35 cellular contexts compared by ENCODE assay signal in genomic region chr6:157710604-157711003, GRCh38.
DNase-seq lines count a peak whose midpoint lies in the region; ATAC-seq and TF ChIP-seq lines count a peak whose summit lies in the region.
"Had no signal": no experiment of that assay in that cellular context is flagged by ENCODE, and none has a peak within 500 bp of the region (broad histone marks: within the 10 kb centered on the region; RNA-seq: fewer than 3 reads in every experiment).

No MANE protein-coding gene starts in this region.

- BruUV-seq in MCF 10A (replicated peaks; lab: Mats Ljungman, UMichigan) (no TSS peak), mammary epithelial cell (replicated peaks; lab: Mats Ljungman, UMichigan) (no TSS peak)

- dilution Hi-C loops in mammary epithelial cell (cut with HindIII; ENCODE audit: low sequenced_read_pairs), result no loop called here

- no peak overlapping the region for H3K4me3 Mint-ChIP-seq in MCF 10A (ENCODE audit: unreplicated experiment)
- H3K4me3 Mint-ChIP-seq in activated T-helper 17 cell treated with anti-CD3 and anti-CD28 coated beads, Interleukin-2, amount 50 U/mL, for 72 hours, result no peak overlapping the region
- H3K4me3 Mint-ChIP-seq in stimulated activated memory B cell treated with anti-CD40 and anti-IgM and Interleukin-4, amounts not matched to agents 10 μg/mL and 1 μg/mL and 100 μg/mL, for 72 hours, result no peak overlapping the region
- H3K4me3 Mint-ChIP-seq: activated CD4-positive, alpha-beta memory T cell treated with anti-CD3 and anti-CD28 coated beads for 36 hours; activated naive CD4-positive, alpha-beta T cell treated with anti-CD3 and anti-CD28 coated beads for 36 hours; activated T-helper 1 cell treated with anti-CD3 and anti-CD28 coated beads, Interleukin-12 subunit alpha, Interleukin-12 subunit beta, Interleukin-2, Interleukin-4 antibody, amounts not matched to agents 30 ng/mL and 10 ng/mL and 1 ng/mL, durations not matched to agents 14 hours and 24 hours and 36 hours; brain; CD4-positive, CD25-positive, alpha-beta regulatory T cell; memory B cell; stimulated activated naive CD8-positive, alpha-beta T cell treated with anti-CD3 and anti-CD28 coated beads, Interleukin-15, Interleukin-2, amounts not matched to agents 100 ng/mL and 50 ng/mL, for 24 hours; T-helper 1 cell treated with Interleukin-12 subunit alpha and Interleukin-12 subunit beta and Interleukin-4 antibody, amounts not matched to agents 30 μg/mL and 1 μg/mL, for 36 hours had no signal

- H3K36me3 Mint-ChIP-seq in MCF 10A (ENCODE audit: insufficient read depth, unreplicated experiment), result no peaks in the 10 kb centered on the region
- H3K36me3 Mint-ChIP-seq in activated T-helper 17 cell treated with anti-CD3 and anti-CD28 coated beads, Interleukin-2, amount 50 U/mL, for 72 hours (ENCODE audit: low read depth), result no peaks in the 10 kb centered on the region
- no peaks in the 10 kb centered on the region for H3K36me3 Mint-ChIP-seq in stimulated activated memory B cell treated with anti-CD40 and anti-IgM and Interleukin-4, amounts not matched to agents 10 μg/mL and 1 μg/mL and 100 μg/mL, for 72 hours
- H3K36me3 Mint-ChIP-seq: activated CD4-positive, alpha-beta memory T cell treated with anti-CD3 and anti-CD28 coated beads for 36 hours; brain; CD4-positive, CD25-positive, alpha-beta regulatory T cell; memory B cell had no signal

- ATAC-seq in activated T-helper 17 cell treated with anti-CD3 and anti-CD28 coated beads, Interleukin-2, amount 50 U/mL, for 72 hours (replicated peaks), result peak; percentile 14
- peak; percentile 12 for ATAC-seq in stimulated activated memory B cell treated with anti-CD40 and anti-IgM and Interleukin-4, amounts not matched to agents 10 μg/mL and 1 μg/mL and 100 μg/mL, for 72 hours
- ATAC-seq in GM18498 (IDR thresholded peaks at IDR 0.05; ENCODE audit: unreplicated experiment) (no peak), HG03159 (IDR thresholded peaks at IDR 0.05; ENCODE audit: unreplicated experiment) (no peak)
- ATAC-seq: A549, HCT116, left lobe of liver had no signal

- POLR2A ChIA-PET in MCF 10A (lab: Yijun Ruan, JAX), result interaction anchor here (0.6 to 1.6 kb wide), 3 partner anchors 28 to 566 kb away, joined by 3 to 4 read pairs (median 3); no protein-coding TSS in a partner anchor

- DNase-seq in MCF 10A (ENCODE audit: unreplicated experiment) (peak; percentile 46), mammary epithelial cell (no peak), fibroblast of the aortic adventitia (ENCODE audit: low read depth) (peak; percentile 19), NCI-H187 treated with DMSO at 0.1 percent for 48 hours (lab: John Stamatoyannopoulos, UW) (no peak)
- DNase-seq: activated CD4-positive, CD25-positive, alpha-beta regulatory T cell treated with anti-CD3 and anti-CD28 coated beads, Interleukin-2, amount 50 U/mL, for 72 hours; activated naive CD4-positive, alpha-beta T cell treated with anti-CD3 and anti-CD28 coated beads for 36 hours; AML-193; Calu3; CD4-positive, CD25-positive, alpha-beta regulatory T cell; dermis blood vessel endothelial cell; DND-41; NCI-H1417 treated with DMSO at 0.1 percent for 48 hours; NCI-H2081 treated with DMSO at 0.1 percent for 48 hours; NCI-H226; NCI-H526 treated with DMSO at 0.1 percent for 48 hours; NK-92 treated with Interleukin-12 subunit alpha and Interleukin-12 subunit beta, amount 100 ng/mL, for 24 hours; ovary; PC-9 had no signal

- no peaks in the 10 kb centered on the region for H3K27me3 ChIP-seq in mammary epithelial cell (ENCODE audit: insufficient read depth, low read length)
- H3K27me3 ChIP-seq: ovary, testis had no signal

- in situ Hi-C loops in mammary epithelial cell (cut with MboI; ENCODE audit: low sequenced_read_pairs in 2 of 2), result no loop called here

- no peaks in the 10 kb centered on the region for H3K79me2 ChIP-seq in mammary epithelial cell (ENCODE audit: insufficient read depth, low read length)

- no peak overlapping the region for H2AFZ ChIP-seq in mammary epithelial cell (ENCODE audit: low read depth, low read length)
- H2AFZ ChIP-seq: PC-9 had no signal

- no peak overlapping the region for H3K9ac ChIP-seq in mammary epithelial cell (ENCODE audit: insufficient read depth, low read length)
- H3K9ac ChIP-seq: KMS-11 had no signal

- CTCF ChIA-PET in MCF 10A (lab: Yijun Ruan, JAX) (no interaction called here), mammary epithelial cell (lab: Charles Lee; ENCODE audit: low non-redundant PET) (no interaction called here)

- WGBS in mammary epithelial cell (ENCODE audit: low coverage, missing lambda C conversion rate), result 70% methylated on average over 7 of the region's 7 CpGs

- no peak overlapping the region for H3K4me3 ChIP-seq in mammary epithelial cell (replicated peaks in 1 of 3; ENCODE audit: insufficient read depth in 1 of 3, low read depth in 2 of 3, low read length in 3 of 3)
- no peak overlapping the region for H3K4me3 ChIP-seq in fibroblast of the aortic adventitia (ENCODE audit: low read depth, low read length)
- H3K4me3 ChIP-seq: A549, ovary, PC-9, SK-N-MC, skin epidermis, testis had no signal

- intact Hi-C loops in MCF 10A (cut with micrococcal nuclease), result no loop called here
- intact Hi-C loops in mammary epithelial cell (cut with micrococcal nuclease), result no loop called here

- no peak overlapping the region for H3K4me2 ChIP-seq in mammary epithelial cell (ENCODE audit: insufficient read depth, low read depth, low read length)
- H3K4me2 ChIP-seq: A549, KMS-11, PC-9 had no signal

- H3K27me3 Mint-ChIP-seq in MCF 10A (ENCODE audit: insufficient read depth, unreplicated experiment), result no peaks in the 10 kb centered on the region
- H3K27me3 Mint-ChIP-seq in activated T-helper 17 cell treated with anti-CD3 and anti-CD28 coated beads, Interleukin-2, amount 50 U/mL, for 72 hours, result no peaks in the 10 kb centered on the region
- H3K27me3 Mint-ChIP-seq in stimulated activated memory B cell treated with anti-CD40 and anti-IgM and Interleukin-4, amounts not matched to agents 10 μg/mL and 1 μg/mL and 100 μg/mL, for 72 hours, result peaks cover 11% of the 10 kb centered on the region
- H3K27me3 Mint-ChIP-seq: activated CD4-positive, alpha-beta memory T cell treated with anti-CD3 and anti-CD28 coated beads for 36 hours; memory B cell; stimulated activated naive CD8-positive, alpha-beta T cell treated with anti-CD3 and anti-CD28 coated beads, Interleukin-15, Interleukin-2, amounts not matched to agents 100 ng/mL and 50 ng/mL, for 24 hours had no signal

- H3K27ac ChIP-seq in mammary epithelial cell (ENCODE audit: insufficient read depth, low read depth, low read length), result no peak overlapping the region
- H3K27ac ChIP-seq: A549, KMS-11, ovary, PC-9, SK-N-MC, testis had no signal

- no peaks in the 10 kb centered on the region for H3K36me3 ChIP-seq in mammary epithelial cell (ENCODE audit: insufficient read depth, low read length)
- H3K36me3 ChIP-seq: ovary had no signal

- no peaks in the 10 kb centered on the region for H4K20me1 ChIP-seq in mammary epithelial cell (ENCODE audit: insufficient read depth, low read length)

- peaks cover 5% of the 10 kb centered on the region for H3K4me1 Mint-ChIP-seq in MCF 10A (ENCODE audit: insufficient read depth, unreplicated experiment)
- H3K4me1 Mint-ChIP-seq in activated T-helper 17 cell treated with anti-CD3 and anti-CD28 coated beads, Interleukin-2, amount 50 U/mL, for 72 hours, result no peaks in the 10 kb centered on the region
- no peaks in the 10 kb centered on the region for H3K4me1 Mint-ChIP-seq in stimulated activated memory B cell treated with anti-CD40 and anti-IgM and Interleukin-4, amounts not matched to agents 10 μg/mL and 1 μg/mL and 100 μg/mL, for 72 hours
- H3K4me1 Mint-ChIP-seq: CD4-positive, CD25-positive, alpha-beta regulatory T cell; memory B cell had no signal

- no peaks in the 10 kb centered on the region for H3K9me3 Mint-ChIP-seq in MCF 10A (ENCODE audit: unreplicated experiment)
- no peaks in the 10 kb centered on the region for H3K9me3 Mint-ChIP-seq in activated T-helper 17 cell treated with anti-CD3 and anti-CD28 coated beads, Interleukin-2, amount 50 U/mL, for 72 hours
- no peaks in the 10 kb centered on the region for H3K9me3 Mint-ChIP-seq in stimulated activated memory B cell treated with anti-CD40 and anti-IgM and Interleukin-4, amounts not matched to agents 10 μg/mL and 1 μg/mL and 100 μg/mL, for 72 hours
- H3K9me3 Mint-ChIP-seq: activated CD4-positive, alpha-beta memory T cell treated with anti-CD3 and anti-CD28 coated beads for 36 hours; activated naive CD4-positive, alpha-beta T cell treated with anti-CD3 and anti-CD28 coated beads for 36 hours; activated T-helper 1 cell treated with anti-CD3 and anti-CD28 coated beads, Interleukin-12 subunit alpha, Interleukin-12 subunit beta, Interleukin-2, Interleukin-4 antibody, amounts not matched to agents 30 ng/mL and 10 ng/mL and 1 ng/mL, durations not matched to agents 14 hours and 24 hours and 36 hours; CD4-positive, CD25-positive, alpha-beta regulatory T cell; memory B cell; stimulated activated naive CD8-positive, alpha-beta T cell treated with anti-CD3 and anti-CD28 coated beads, Interleukin-15, Interleukin-2, amounts not matched to agents 100 ng/mL and 50 ng/mL, for 24 hours; T-helper 1 cell treated with Interleukin-12 subunit alpha and Interleukin-12 subunit beta and Interleukin-4 antibody, amounts not matched to agents 30 μg/mL and 1 μg/mL, for 36 hours had no signal

- no peaks in the 10 kb centered on the region for H3K9me3 ChIP-seq in mammary epithelial cell (replicated peaks; ENCODE audit: insufficient read depth, low read length)
- H3K9me3 ChIP-seq: A549, ovary, testis had no signal

- H3K4me1 ChIP-seq in mammary epithelial cell (ENCODE audit: insufficient read depth, low read length), result no peaks in the 10 kb centered on the region
- H3K4me1 ChIP-seq: A549, testis had no signal

- H3K27ac Mint-ChIP-seq in MCF 10A (ENCODE audit: low read depth, unreplicated experiment), result no peak overlapping the region
- no peak overlapping the region for H3K27ac Mint-ChIP-seq in activated T-helper 17 cell treated with anti-CD3 and anti-CD28 coated beads, Interleukin-2, amount 50 U/mL, for 72 hours
- H3K27ac Mint-ChIP-seq in stimulated activated memory B cell treated with anti-CD40 and anti-IgM and Interleukin-4, amounts not matched to agents 10 μg/mL and 1 μg/mL and 100 μg/mL, for 72 hours, result no peak overlapping the region
- H3K27ac Mint-ChIP-seq: activated CD4-positive, alpha-beta memory T cell treated with anti-CD3 and anti-CD28 coated beads for 36 hours; activated naive CD4-positive, alpha-beta T cell treated with anti-CD3 and anti-CD28 coated beads for 36 hours; activated T-helper 1 cell treated with anti-CD3 and anti-CD28 coated beads, Interleukin-12 subunit alpha, Interleukin-12 subunit beta, Interleukin-2, Interleukin-4 antibody, amounts not matched to agents 30 ng/mL and 10 ng/mL and 1 ng/mL, durations not matched to agents 14 hours and 24 hours and 36 hours; brain; CD4-positive, CD25-positive, alpha-beta regulatory T cell; memory B cell; stimulated activated naive CD8-positive, alpha-beta T cell treated with anti-CD3 and anti-CD28 coated beads, Interleukin-15, Interleukin-2, amounts not matched to agents 100 ng/mL and 50 ng/mL, for 24 hours; T-helper 1 cell treated with Interleukin-12 subunit alpha and Interleukin-12 subunit beta and Interleukin-4 antibody, amounts not matched to agents 30 μg/mL and 1 μg/mL, for 36 hours had no signal

- TF ChIP-seq CTCF in MCF 10A (IDR thresholded peaks at IDR 0.05; ENCODE audit: unreplicated experiment), result no peak
- no peak for TF ChIP-seq CTCF in mammary epithelial cell (conservative IDR thresholded peaks at IDR 0.05 in 1 of 2, IDR thresholded peaks at IDR 0.05 in 1 of 2; ENCODE audit: extremely low read depth in 1 of 2, insufficient read depth in 1 of 2, low read depth in 1 of 2, low read length in 2 of 2)
- TF ChIP-seq CTCF in fibroblast of the aortic adventitia (IDR thresholded peaks at IDR 0.05; ENCODE audit: insufficient read depth, low read length), result no peak

Comparison
In these comparisons a context has a peak if more than half of its experiments do, and no peak if none do; other contexts are left out.
1. DNase-seq: peak in MCF 10A (single experiment) and fibroblast of the aortic adventitia (single experiment); none in mammary epithelial cell (single experiment) and NCI-H187 treated with DMSO at 0.1 percent for 48 hours (single experiment).
2. ATAC-seq: peak in activated T-helper 17 cell treated with anti-CD3 and anti-CD28 coated beads, Interleukin-2, amount 50 U/mL, for 72 hours (single experiment) and stimulated activated memory B cell treated with anti-CD40 and anti-IgM and Interleukin-4, amounts not matched to agents 10 μg/mL and 1 μg/mL and 100 μg/mL, for 72 hours (single experiment); none in GM18498 (single experiment) and HG03159 (single experiment).